Comparison of ENCODE assay signal across 18 cellular contexts in genomic region chrX:75276666-75277065, GRCh38. TPM values are rescaled to one million over a fixed set of nuclear protein-coding genes. Genes with fewer than 3 reads are reported as not detected.
A peak's percentile ranks its signal among the peaks of the same experiment; 100 is the strongest.
DNase-seq lines count a peak whose midpoint lies in the region; ATAC-seq and TF ChIP-seq lines count a peak whose summit lies in the region.
"Had no signal": no experiment of that assay in that cellular context is flagged by ENCODE, and none has a peak within 500 bp of the region (broad histone marks: within the 10 kb centered on the region; RNA-seq: fewer than 3 reads in every experiment).

No MANE protein-coding gene starts in this region.

- no peak overlapping the region for H3K27ac Mint-ChIP-seq in T-helper 2 cell treated with Interferon-gamma antibody and Interleukin-4, amounts not matched to agents 5 μg/mL and 100 μg/mL, for 36 hours
- H3K27ac Mint-ChIP-seq in GM23338: no peak overlapping the region
- no peak overlapping the region for H3K27ac Mint-ChIP-seq in activated naive CD8-positive, alpha-beta T cell treated with anti-CD3 and anti-CD28 coated beads for 36 hours
- peak overlapping the region in 1 of 9 donors; percentile 37 for H3K27ac Mint-ChIP-seq in naive thymus-derived CD4-positive, alpha-beta T cell
- H3K27ac Mint-ChIP-seq: activated naive CD4-positive, alpha-beta T cell treated with anti-CD3 and anti-CD28 coated beads, Interleukin-2, amount 50 U/mL, for 72 hours had no signal

- peaks cover 31% of the 10 kb centered on the region for H3K4me1 Mint-ChIP-seq in T-helper 2 cell treated with Interferon-gamma antibody and Interleukin-4, amounts not matched to agents 5 μg/mL and 100 μg/mL, for 36 hours (ENCODE audit: low read depth)
- peaks cover 27% of the 10 kb centered on the region for H3K4me1 Mint-ChIP-seq in GM23338
- H3K4me1 Mint-ChIP-seq in activated naive CD8-positive, alpha-beta T cell treated with anti-CD3 and anti-CD28 coated beads for 36 hours: peaks cover 24% of the 10 kb centered on the region
- peaks cover 23 to 76% (median 61%) of the 10 kb centered on the region in 7 donors for H3K4me1 Mint-ChIP-seq in naive thymus-derived CD4-positive, alpha-beta T cell

- no peak overlapping the region for H2AFZ ChIP-seq in GM23338
- no peak overlapping the region for H2AFZ ChIP-seq in Karpas-422 (ENCODE audit: low read length)

- no peaks in the 10 kb centered on the region for H3K9me2 ChIP-seq in GM23338 (ENCODE audit: insufficient read depth)
- no peaks in the 10 kb centered on the region for H3K9me2 ChIP-seq in Karpas-422 (replicated peaks; ENCODE audit: insufficient read depth, low read length)

- intact Hi-C loops in naive thymus-derived CD4-positive, alpha-beta T cell (cut with micrococcal nuclease): loop anchor here (10.0 kb wide), 4 partner anchors 352 to 1712 kb away; partner anchors contain the start of genes CHIC1 (in 1 of the 2), NEXMIF (in 1 of the 2) and PBDC1 (in 1 of the 2)

- H3K27ac ChIP-seq in GM23338 (ENCODE audit: low read depth) (no peak overlapping the region), Karpas-422 (ENCODE audit: low read length) (no peak overlapping the region)
- H3K27ac ChIP-seq in naive thymus-derived CD4-positive, alpha-beta T cell (ENCODE audit: low read depth, low read length): no peak overlapping the region
- H3K27ac ChIP-seq: 22Rv1, transverse colon had no signal

- H3K36me3 ChIP-seq in GM23338 (ENCODE audit: insufficient read depth): no peaks in the 10 kb centered on the region; the same call in 1 of the 2 replicates
- H3K36me3 ChIP-seq in naive thymus-derived CD4-positive, alpha-beta T cell (ENCODE audit: control insufficient read depth in 2 of 3, insufficient read depth in 3 of 3, low read length in 3 of 3): peaks cover 0 to 5% (median 0%) of the 10 kb centered on the region in 3 experiments
- no peaks in the 10 kb centered on the region; the same call in 1 of the 2 replicates for H3K36me3 ChIP-seq in Karpas-422 (ENCODE audit: insufficient read depth, low read length)
- H3K36me3 ChIP-seq: transverse colon had no signal

- H3K9ac ChIP-seq in Karpas-422 (ENCODE audit: low read length): no peak overlapping the region

- no peak for ATAC-seq in GM23338
- no peak for ATAC-seq in naive thymus-derived CD4-positive, alpha-beta T cell
- ATAC-seq: activated naive CD4-positive, alpha-beta T cell treated with anti-CD3 and anti-CD28 coated beads, Interleukin-2, amount 50 U/mL, for 72 hours had no signal

- H3K27me3 Mint-ChIP-seq in T-helper 2 cell treated with Interferon-gamma antibody and Interleukin-4, amounts not matched to agents 5 μg/mL and 100 μg/mL, for 36 hours (ENCODE audit: low read depth): no peaks in the 10 kb centered on the region
- H3K27me3 Mint-ChIP-seq in GM23338 (ENCODE audit: insufficient read depth, low read depth, poor library complexity): peaks cover 2% of the 10 kb centered on the region
- no peaks in the 10 kb centered on the region for H3K27me3 Mint-ChIP-seq in activated naive CD8-positive, alpha-beta T cell treated with anti-CD3 and anti-CD28 coated beads for 36 hours
- H3K27me3 Mint-ChIP-seq in naive thymus-derived CD4-positive, alpha-beta T cell: no peaks in the 10 kb centered on the region

- H3K4me2 ChIP-seq in GM23338 (peak overlapping the region; percentile 28; the same call in 1 of the 2 replicates), Karpas-422 (ENCODE audit: low read depth, low read length, poor library complexity, severe bottlenecking) (no peak overlapping the region)

- no peak for DNase-seq in T-helper 2 cell treated with Interferon-gamma antibody and Interleukin-4, amounts not matched to agents 5 μg/mL and 100 μg/mL, for 36 hours (ENCODE audit: low spot score)
- DNase-seq in T-helper 2 cell (no peak), GM23338 (ENCODE audit: low spot score) (no peak), Karpas-422 (no peak), A172 (ENCODE audit: low spot score) (no peak)
- DNase-seq in activated naive CD8-positive, alpha-beta T cell treated with anti-CD3 and anti-CD28 coated beads for 36 hours: no peak
- no peak for DNase-seq in naive thymus-derived CD4-positive, alpha-beta T cell
- no peak for DNase-seq in stimulated activated naive CD4-positive, alpha-beta T cell (lab: John Stamatoyannopoulos, UW)
- DNase-seq: C1 segment of cervical spinal cord; DMS79 treated with DMSO at 0.1 percent for 48 hours; effector CD8-positive, alpha-beta T cell; hippocampal formation; IMR-90; NCI-H69; small intestine; transverse colon had no signal

- peaks cover 9% of the 10 kb centered on the region for H3K9me3 Mint-ChIP-seq in T-helper 2 cell treated with Interferon-gamma antibody and Interleukin-4, amounts not matched to agents 5 μg/mL and 100 μg/mL, for 36 hours
- H3K9me3 Mint-ChIP-seq in GM23338: peaks cover 16% of the 10 kb centered on the region
- H3K9me3 Mint-ChIP-seq in activated naive CD8-positive, alpha-beta T cell treated with anti-CD3 and anti-CD28 coated beads for 36 hours: no peaks in the 10 kb centered on the region
- H3K9me3 Mint-ChIP-seq in naive thymus-derived CD4-positive, alpha-beta T cell: peaks cover 0 to 12% (median 2%) of the 10 kb centered on the region in 11 donors

- H3K36me3 Mint-ChIP-seq in T-helper 2 cell treated with Interferon-gamma antibody and Interleukin-4, amounts not matched to agents 5 μg/mL and 100 μg/mL, for 36 hours (ENCODE audit: low read depth): peaks cover 28% of the 10 kb centered on the region
- peaks cover 17% of the 10 kb centered on the region for H3K36me3 Mint-ChIP-seq in GM23338 (ENCODE audit: low read depth)
- peaks cover 41% of the 10 kb centered on the region for H3K36me3 Mint-ChIP-seq in activated naive CD8-positive, alpha-beta T cell treated with anti-CD3 and anti-CD28 coated beads for 36 hours
- H3K36me3 Mint-ChIP-seq in naive thymus-derived CD4-positive, alpha-beta T cell: peaks cover 0 to 20% (median 3%) of the 10 kb centered on the region in 5 donors

- no peak for TF ChIP-seq CTCF in GM23338 (conservative IDR thresholded peaks at IDR 0.05; ENCODE audit: low read depth in 2 of 2)

- no peaks in the 10 kb centered on the region for H3F3A ChIP-seq in GM23338 (replicated peaks; ENCODE audit: low read depth)

- H3K4me3 ChIP-seq in GM23338 (no peak overlapping the region), Karpas-422 (ENCODE audit: low read length) (no peak overlapping the region)
- H3K4me3 ChIP-seq in naive thymus-derived CD4-positive, alpha-beta T cell (ENCODE audit: low read length): no peak overlapping the region
- H3K4me3 ChIP-seq: transverse colon had no signal

- H4K20me1 ChIP-seq in GM23338 (replicated peaks; ENCODE audit: insufficient read depth) (no peaks in the 10 kb centered on the region), Karpas-422 (ENCODE audit: insufficient read depth, low read depth, low read length) (no peaks in the 10 kb centered on the region)

- no peaks in the 10 kb centered on the region for H3K9me3 ChIP-seq in naive thymus-derived CD4-positive, alpha-beta T cell (ENCODE audit: control insufficient read depth in 2 of 3, low read length in 3 of 3)
- H3K9me3 ChIP-seq in Karpas-422 (ENCODE audit: low read length): peaks cover 4% of the 10 kb centered on the region
- H3K9me3 ChIP-seq: transverse colon had no signal

- CTCF ChIA-PET in naive thymus-derived CD4-positive, alpha-beta T cell (lab: Charles Lee): no interaction called here

- H3K4me1 ChIP-seq in GM23338 (ENCODE audit: insufficient read depth): peaks cover 19% of the 10 kb centered on the region
- peaks cover 7 to 9% of the 10 kb centered on the region in 2 donors for H3K4me1 ChIP-seq in naive thymus-derived CD4-positive, alpha-beta T cell (ENCODE audit: control insufficient read depth in 2 of 2, insufficient read depth in 2 of 2, low read length in 2 of 2)
- H3K4me1 ChIP-seq in Karpas-422 (ENCODE audit: low read length): peaks cover 18% of the 10 kb centered on the region

- H3K27me3 ChIP-seq in GM23338 (ENCODE audit: insufficient read depth) (no peaks in the 10 kb centered on the region), Karpas-422 (ENCODE audit: low read length) (no peaks in the 10 kb centered on the region)
- H3K27me3 ChIP-seq in naive thymus-derived CD4-positive, alpha-beta T cell (ENCODE audit: control insufficient read depth in 2 of 2, insufficient read depth in 2 of 2, low read length in 2 of 2): no peaks in the 10 kb centered on the region
- H3K27me3 ChIP-seq: transverse colon had no signal

- POLR2A ChIA-PET in naive thymus-derived CD4-positive, alpha-beta T cell (lab: Charles Lee): no interaction called here

- H3K79me2 ChIP-seq in GM23338 (replicated peaks; ENCODE audit: insufficient read depth): peaks cover 60% of the 10 kb centered on the region
- H3K79me2 ChIP-seq in Karpas-422 (ENCODE audit: low read length): peaks cover 64% of the 10 kb centered on the region

- peak overlapping the region; percentile 40 for H3K4me3 Mint-ChIP-seq in T-helper 2 cell treated with Interferon-gamma antibody and Interleukin-4, amounts not matched to agents 5 μg/mL and 100 μg/mL, for 36 hours
- H3K4me3 Mint-ChIP-seq in GM23338: no peak overlapping the region
- H3K4me3 Mint-ChIP-seq in activated naive CD8-positive, alpha-beta T cell treated with anti-CD3 and anti-CD28 coated beads for 36 hours: peak overlapping the region; percentile 95
- peak overlapping the region in 9 of 10 donors; percentile 18 to 99 (median 92) for H3K4me3 Mint-ChIP-seq in naive thymus-derived CD4-positive, alpha-beta T cell

TF ChIP-seq in GM23338, 12 proteins besides CTCF, POLR2A, EP300 and RAD21 (continues in another document):
- no peak for TF ChIP-seq POLR2AphosphoS5 (IDR thresholded peaks at IDR 0.05; ENCODE audit: low read depth)

RNA-seq across cellular contexts. Expression of gene UPRT, which starts 2.8 kb away (rescaled TPM):
- 24.2 and 28.5 TPM in 2 replicates for total RNA-seq in GM23338 (2014; rRNA removed; shearing (Covaris generic))
- polyA plus RNA-seq in GM23338 (2016; fragmentation: Nextera tagmentation; extraction: Ambion mirVana): 14.0 and 16.2 TPM in 2 replicates
- 10 to 100 TPM; 40.5 to 43.6 TPM for total RNA-seq in activated naive CD8-positive, alpha-beta T cell treated with anti-CD3 and anti-CD28 coated beads for 36 hours
- 10 to 100 TPM; 21.2 to 31.0 (median 23.8) TPM for total RNA-seq in naive thymus-derived CD4-positive, alpha-beta T cell
- polyA plus RNA-seq in naive thymus-derived CD4-positive, alpha-beta T cell: 10 to 100 TPM; 28.9 to 29.6 TPM
- 17.0 and 25.9 TPM in 2 replicates for total RNA-seq in Karpas-422 (2014; rRNA removed; shearing (Covaris generic); ENCODE audit: low replicate concordance)
- total RNA-seq in A172 (2014; rRNA removed; shearing (Covaris generic)): 16.6 and 20.3 TPM in 2 replicates
